ENCODE assay signal across 8 cellular contexts in the genomic region with DNA sequence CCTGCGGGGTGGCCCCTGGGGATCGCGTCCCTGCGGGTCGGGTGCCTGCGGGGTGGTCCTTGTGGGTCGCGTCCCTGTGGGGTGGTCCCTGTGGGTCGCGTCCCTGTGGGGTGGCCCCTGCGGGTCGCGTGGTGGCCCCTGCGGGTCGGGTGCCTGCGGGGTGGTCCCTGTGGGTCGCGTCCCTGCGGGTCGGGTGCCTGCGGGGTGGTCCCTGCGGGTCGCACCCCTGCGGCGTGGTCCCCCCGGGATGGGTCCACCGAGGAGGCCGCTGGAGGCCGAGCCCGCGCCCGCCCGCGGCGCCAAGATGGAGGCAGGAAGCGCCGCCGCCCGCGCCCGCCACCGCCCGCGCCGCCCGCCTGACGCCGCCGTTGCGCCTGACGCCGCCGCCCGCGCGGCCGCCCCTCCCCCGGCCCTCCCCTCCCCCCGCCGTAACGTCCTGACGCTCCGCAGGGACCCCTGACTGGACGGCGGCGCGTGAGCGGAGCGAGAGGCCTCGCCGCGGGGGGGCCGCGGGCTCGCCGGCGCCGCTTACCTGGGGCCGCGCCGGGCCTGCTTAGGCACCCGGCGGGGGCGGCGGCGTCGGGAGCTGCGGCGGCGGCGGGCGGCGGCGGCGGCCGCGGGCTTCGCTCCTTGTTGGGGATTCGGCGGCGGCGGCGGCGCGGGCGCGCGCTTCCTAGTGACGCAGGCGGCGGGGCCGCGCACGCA. TPM values are rescaled to one million over a fixed set of nuclear protein-coding genes. Genes with fewer than 3 reads are reported as not detected.
DNase-seq lines count a peak whose midpoint lies in the region; ATAC-seq and TF ChIP-seq lines count a peak whose summit lies in the region.

GMEB2 (minus strand) TSS at position 678 of the 705 bp plus-strand sequence. CDS start 7,704 bp downstream, outside the sequence.

- peak within 1 kb of the TSS; percentile 88 for H3K27ac Mint-ChIP-seq in dendritic cell treated with granulocyte-macrophage colony-stimulating factor and Interleukin-4, amounts not matched to agents 40 ng/mL and 50 ng/mL, for 4 days

- peaks cover 51% of the 10 kb centered on the region for H3K4me1 Mint-ChIP-seq in dendritic cell treated with granulocyte-macrophage colony-stimulating factor and Interleukin-4, amounts not matched to agents 40 ng/mL and 50 ng/mL, for 4 days (ENCODE audit: low read depth)

- H3K36me3 Mint-ChIP-seq in dendritic cell treated with granulocyte-macrophage colony-stimulating factor and Interleukin-4, amounts not matched to agents 40 ng/mL and 50 ng/mL, for 4 days (ENCODE audit: low read depth), result peaks cover 39% of the 10 kb centered on the region

- WGBS in lower leg skin, 2 donors, result 0% methylated on average over 6 to 35 of the region's 114 CpGs

- peak within 1 kb of the TSS; percentile 98 for H3K4me3 Mint-ChIP-seq in dendritic cell treated with granulocyte-macrophage colony-stimulating factor and Interleukin-4, amounts not matched to agents 40 ng/mL and 50 ng/mL, for 4 days

- peak; percentile 35 for ATAC-seq in HG02884 (IDR thresholded peaks at IDR 0.05; ENCODE audit: unreplicated experiment)

- TF ChIP-seq POLR2A in lower leg skin (IDR thresholded peaks at IDR 0.05), result no peak

- TF ChIP-seq CTCF in lower leg skin (IDR thresholded peaks at IDR 0.05), result no peak

- intact Hi-C loops in dendritic cell treated with granulocyte-macrophage colony-stimulating factor and Interleukin-4, amounts not matched to agents 40 ng/mL and 50 ng/mL, for 4 days (cut with micrococcal nuclease), result loop anchor here (2.0 to 5.0 kb wide), 2 partner anchors 60 to 89 kb away; partner anchors contain the start of gene PTK6
- intact Hi-C loops in lower leg skin (cut with DNase I; ENCODE audit: low total_unique reads), result no loop called here

- H3K27me3 Mint-ChIP-seq in dendritic cell treated with granulocyte-macrophage colony-stimulating factor and Interleukin-4, amounts not matched to agents 40 ng/mL and 50 ng/mL, for 4 days, result no peaks in the 10 kb centered on the region

- no peaks in the 10 kb centered on the region for H3K9me3 Mint-ChIP-seq in dendritic cell treated with granulocyte-macrophage colony-stimulating factor and Interleukin-4, amounts not matched to agents 40 ng/mL and 50 ng/mL, for 4 days

- peak; percentile 80 for DNase-seq in SIG-M5 treated with dmso at 0.1 percent for 504 hours (lab: John Stamatoyannopoulos, UW; ENCODE audit: unreplicated experiment)
- no peak for DNase-seq in SIG-M5 (lab: John Stamatoyannopoulos, UW)
- peak; percentile 94 for DNase-seq in NCI-H2171 (lab: John Stamatoyannopoulos, UW)
- peak; percentile 34 for DNase-seq in activated CD4-positive, CD25-positive, alpha-beta regulatory T cell treated with anti-CD3 and anti-CD28 coated beads, Interleukin-2, amount 50 U/mL, for 16 hours (ENCODE audit: low read depth, low spot score)
- peak; percentile 47 to 94 for DNase-seq in lower leg skin (ENCODE audit: low spot score in 2 of 2)
- peak; percentile 72 to 79 for DNase-seq in stimulated activated CD4-positive, alpha-beta T cell treated with anti-CD3 and anti-CD28 coated beads, Interleukin-4, amount 100 ng/mL, for 4 hours

- H3K4me3 ChIP-seq in lower leg skin (ENCODE audit: low read depth, poor library complexity, severe bottlenecking), result peak within 1 kb of the TSS; percentile 90

RNA-seq across cellular contexts. Expression of gene GMEB2, which starts in this region (rescaled TPM):
- 10 to 100 TPM; 11.9 to 18.3 (median 13.7) TPM for total RNA-seq in lower leg skin
